ENCODE assay signal across 27 cellular contexts in genomic region chr4:103478210-103478609, GRCh38.
"Had no signal": no experiment of that assay in that cellular context is flagged by ENCODE, and none has a peak within 500 bp of the region (broad histone marks: within the 10 kb centered on the region; RNA-seq: fewer than 3 reads in every experiment).

No MANE protein-coding gene starts in this region.

- H3K4me1 ChIP-seq: ascending aorta, esophagus muscularis mucosa, foreskin keratinocyte, gastrocnemius medialis, heart left ventricle had no signal

- H3K4me3 Mint-ChIP-seq: activated CD4-positive, alpha-beta memory T cell treated with anti-CD3 and anti-CD28 coated beads, Interleukin-2, amount 10 ng/mL, durations not matched to agents 7 days and 5 days; activated CD4-positive, alpha-beta T cell treated with anti-CD3 and anti-CD28 coated beads, Interleukin-2, amount 10 ng/mL, durations not matched to agents 7 days and 5 days; activated naive CD4-positive, alpha-beta T cell treated with anti-CD3 and anti-CD28 coated beads, Interleukin-2, amount 10 ng/mL, durations not matched to agents 7 days and 5 days; activated naive CD8-positive, alpha-beta T cell treated with anti-CD3 and anti-CD28 coated beads, Interleukin-2, amount 10 ng/mL, durations not matched to agents 7 days and 5 days; activated T-cell treated with anti-CD3 and anti-CD28 coated beads, Interleukin-2, amount 50 U/mL, for 24 hours; activated T-cell treated with anti-CD3 and anti-CD28 coated beads, Interleukin-2, amount 50 U/mL, for 72 hours; brain; central memory CD8-positive, alpha-beta T cell; dendritic cell treated with granulocyte-macrophage colony-stimulating factor and Interleukin-4, amounts not matched to agents 40 ng/mL and 50 ng/mL, for 4 days had no signal

- H3K4me3 ChIP-seq: ascending aorta, coronary artery, dorsolateral prefrontal cortex, esophagus muscularis mucosa, gastrocnemius medialis, heart left ventricle had no signal

- H3K9me3 ChIP-seq: ascending aorta, esophagus muscularis mucosa, gastrocnemius medialis, heart left ventricle had no signal

- H3K36me3 ChIP-seq: ascending aorta, esophagus muscularis mucosa, gastrocnemius medialis, heart left ventricle had no signal

- H3K27me3 ChIP-seq: ascending aorta, dorsolateral prefrontal cortex, esophagus muscularis mucosa, foreskin keratinocyte, gastrocnemius medialis, heart left ventricle had no signal

- H3K4me1 Mint-ChIP-seq: activated CD4-positive, alpha-beta memory T cell treated with anti-CD3 and anti-CD28 coated beads, Interleukin-2, amount 10 ng/mL, durations not matched to agents 7 days and 5 days; activated CD4-positive, alpha-beta T cell treated with anti-CD3 and anti-CD28 coated beads, Interleukin-2, amount 10 ng/mL, durations not matched to agents 7 days and 5 days; activated naive CD4-positive, alpha-beta T cell treated with anti-CD3 and anti-CD28 coated beads, Interleukin-2, amount 10 ng/mL, durations not matched to agents 7 days and 5 days; activated naive CD8-positive, alpha-beta T cell treated with anti-CD3 and anti-CD28 coated beads, Interleukin-2, amount 10 ng/mL, durations not matched to agents 7 days and 5 days; brain; central memory CD8-positive, alpha-beta T cell had no signal

- ATAC-seq: activated naive CD4-positive, alpha-beta T cell treated with anti-CD3 and anti-CD28 coated beads, Interleukin-2, amount 50 U/mL, for 72 hours; activated T-cell treated with anti-CD3 and anti-CD28 coated beads, Interleukin-2, amount 50 U/mL, for 72 hours; foreskin keratinocyte; gastrocnemius medialis; heart left ventricle had no signal

- H3K36me3 Mint-ChIP-seq: activated naive CD4-positive, alpha-beta T cell treated with anti-CD3 and anti-CD28 coated beads, Interleukin-2, amount 10 ng/mL, durations not matched to agents 7 days and 5 days; activated naive CD4-positive, alpha-beta T cell treated with anti-CD3 and anti-CD28 coated beads, Interleukin-2, amount 50 U/mL, for 72 hours; activated naive CD8-positive, alpha-beta T cell treated with anti-CD3 and anti-CD28 coated beads, Interleukin-2, amount 10 ng/mL, durations not matched to agents 7 days and 5 days; brain had no signal

- H3K27ac Mint-ChIP-seq: activated CD4-positive, alpha-beta memory T cell treated with anti-CD3 and anti-CD28 coated beads, Interleukin-2, amount 10 ng/mL, durations not matched to agents 7 days and 5 days; activated CD4-positive, alpha-beta T cell treated with anti-CD3 and anti-CD28 coated beads, Interleukin-2, amount 10 ng/mL, durations not matched to agents 7 days and 5 days; activated naive CD4-positive, alpha-beta T cell treated with anti-CD3 and anti-CD28 coated beads, Interleukin-2, amount 10 ng/mL, durations not matched to agents 7 days and 5 days; activated naive CD4-positive, alpha-beta T cell treated with anti-CD3 and anti-CD28 coated beads, Interleukin-2, amount 50 U/mL, for 72 hours; activated naive CD8-positive, alpha-beta T cell treated with anti-CD3 and anti-CD28 coated beads, Interleukin-2, amount 10 ng/mL, durations not matched to agents 7 days and 5 days; activated T-cell treated with anti-CD3 and anti-CD28 coated beads, Interleukin-2, amount 50 U/mL, for 24 hours; activated T-cell treated with anti-CD3 and anti-CD28 coated beads, Interleukin-2, amount 50 U/mL, for 72 hours; brain; dendritic cell treated with granulocyte-macrophage colony-stimulating factor and Interleukin-4, amounts not matched to agents 40 ng/mL and 50 ng/mL, for 4 days had no signal

- DNase-seq: activated CD4-positive, alpha-beta memory T cell treated with anti-CD3 and anti-CD28 coated beads, Interleukin-2, amount 10 ng/mL, durations not matched to agents 7 days and 5 days; activated CD4-positive, alpha-beta T cell treated with anti-CD3 and anti-CD28 coated beads for 1 hour; activated CD4-positive, alpha-beta T cell treated with anti-CD3 and anti-CD28 coated beads for 4 hours; activated CD4-positive, alpha-beta T cell treated with anti-CD3 and anti-CD28 coated beads, Interleukin-2, amount 10 ng/mL, durations not matched to agents 7 days and 5 days; activated CD4-positive, alpha-beta T cell treated with anti-CD3 and anti-CD28 coated beads, Interleukin-2, amount 50 U/mL, for 4 hours; activated CD8-positive, alpha-beta memory T cell treated with anti-CD3 and anti-CD28 coated beads, Interleukin-2, amount 50 U/mL, for 48 hours; activated gamma-delta T cell; activated naive CD4-positive, alpha-beta T cell; activated naive CD4-positive, alpha-beta T cell treated with anti-CD3 and anti-CD28 coated beads, Interleukin-2, amount 10 ng/mL, durations not matched to agents 7 days and 5 days; activated naive CD8-positive, alpha-beta T cell treated with anti-CD3 and anti-CD28 coated beads, Interleukin-2, amount 10 ng/mL, durations not matched to agents 7 days and 5 days; activated T-cell treated with anti-CD3 and anti-CD28 coated beads for 4 hours; activated T-cell treated with anti-CD3 and anti-CD28 coated beads, Interleukin-2, amount 50 U/mL, for 24 hours; activated T-cell treated with anti-CD3 and anti-CD28 coated beads, Interleukin-2, amount 50 U/mL, for 72 hours; dorsolateral prefrontal cortex; effector memory CD4-positive, alpha-beta T cell; erythroblast; foreskin keratinocyte; gastrocnemius medialis; glutamatergic neuron; heart left ventricle had no signal

- H3K9me3 Mint-ChIP-seq: activated CD4-positive, alpha-beta memory T cell treated with anti-CD3 and anti-CD28 coated beads, Interleukin-2, amount 10 ng/mL, durations not matched to agents 7 days and 5 days; activated CD4-positive, alpha-beta T cell treated with anti-CD3 and anti-CD28 coated beads, Interleukin-2, amount 10 ng/mL, durations not matched to agents 7 days and 5 days; activated naive CD4-positive, alpha-beta T cell treated with anti-CD3 and anti-CD28 coated beads, Interleukin-2, amount 10 ng/mL, durations not matched to agents 7 days and 5 days; activated naive CD4-positive, alpha-beta T cell treated with anti-CD3 and anti-CD28 coated beads, Interleukin-2, amount 50 U/mL, for 72 hours; activated naive CD8-positive, alpha-beta T cell treated with anti-CD3 and anti-CD28 coated beads, Interleukin-2, amount 10 ng/mL, durations not matched to agents 7 days and 5 days; activated T-cell treated with anti-CD3 and anti-CD28 coated beads, Interleukin-2, amount 50 U/mL, for 24 hours; activated T-cell treated with anti-CD3 and anti-CD28 coated beads, Interleukin-2, amount 50 U/mL, for 72 hours; brain; central memory CD8-positive, alpha-beta T cell; dendritic cell treated with granulocyte-macrophage colony-stimulating factor and Interleukin-4, amounts not matched to agents 40 ng/mL and 50 ng/mL, for 4 days had no signal

- H3K27me3 Mint-ChIP-seq: activated CD4-positive, alpha-beta memory T cell treated with anti-CD3 and anti-CD28 coated beads, Interleukin-2, amount 10 ng/mL, durations not matched to agents 7 days and 5 days; activated CD4-positive, alpha-beta T cell treated with anti-CD3 and anti-CD28 coated beads, Interleukin-2, amount 10 ng/mL, durations not matched to agents 7 days and 5 days; activated naive CD4-positive, alpha-beta T cell treated with anti-CD3 and anti-CD28 coated beads, Interleukin-2, amount 10 ng/mL, durations not matched to agents 7 days and 5 days; activated naive CD8-positive, alpha-beta T cell treated with anti-CD3 and anti-CD28 coated beads, Interleukin-2, amount 10 ng/mL, durations not matched to agents 7 days and 5 days; activated T-cell treated with anti-CD3 and anti-CD28 coated beads, Interleukin-2, amount 50 U/mL, for 24 hours; brain; central memory CD8-positive, alpha-beta T cell; dendritic cell treated with granulocyte-macrophage colony-stimulating factor and Interleukin-4, amounts not matched to agents 40 ng/mL and 50 ng/mL, for 4 days had no signal

- H3K27ac ChIP-seq: ascending aorta, coronary artery, dorsolateral prefrontal cortex, esophagus muscularis mucosa, foreskin keratinocyte, gastrocnemius medialis, heart left ventricle had no signal
